Comparison of ENCODE assay signal across 8 cellular contexts in genomic region chr9:129176786-129177442, GRCh38. TPM values are rescaled to one million over a fixed set of nuclear protein-coding genes. Genes with fewer than 3 reads are reported as not detected.
A peak's percentile ranks its signal among the peaks of the same experiment; 100 is the strongest.
DNase-seq lines count a peak whose midpoint lies in the region; ATAC-seq and TF ChIP-seq lines count a peak whose summit lies in the region.

No MANE protein-coding gene starts in this region.

- POLR2A ChIA-PET in CD8-positive, alpha-beta T cell (lab: Charles Lee) = interaction anchor here (0.9 to 2.7 kb wide), 18 partner anchors 35 to 901 kb away, joined by 3 to 56 read pairs (median 4); partner anchors contain the start of genes C9orf50, GOLGA2 and SWI5
- POLR2A ChIA-PET in activated CD8-positive, alpha-beta T cell treated with anti-CD3 and anti-CD28 coated beads, Interleukin-2, amount 10 ng/mL, durations not matched to agents 7 days and 5 days (lab: Charles Lee) = interaction anchor here (0.7 to 1.7 kb wide), 14 partner anchors 10 to 448 kb away, joined by 3 to 24 read pairs (median 5); partner anchors contain the start of gene NTMT1

- H3K4me3 Mint-ChIP-seq in CD8-positive, alpha-beta T cell = peak overlapping the region; percentile 88
- H3K4me3 Mint-ChIP-seq in activated CD8-positive, alpha-beta T cell treated with anti-CD3 and anti-CD28 coated beads, Interleukin-2, amount 10 ng/mL, durations not matched to agents 7 days and 5 days = peak overlapping the region; percentile 82
- H3K4me3 Mint-ChIP-seq in osteocyte (ENCODE audit: unreplicated experiment) = peak overlapping the region; percentile 88

- H3K27ac Mint-ChIP-seq in CD8-positive, alpha-beta T cell = no peak overlapping the region
- H3K27ac Mint-ChIP-seq in activated CD8-positive, alpha-beta T cell treated with anti-CD3 and anti-CD28 coated beads, Interleukin-2, amount 10 ng/mL, durations not matched to agents 7 days and 5 days = peak overlapping the region; percentile 69
- H3K27ac Mint-ChIP-seq in osteocyte (ENCODE audit: unreplicated experiment) = peak overlapping the region; percentile 98

- H3K4me3 ChIP-seq in CD8-positive, alpha-beta T cell (ENCODE audit: low read depth, low read length) = peak overlapping the region; percentile 86
- peak overlapping the region; percentile 91 for H3K4me3 ChIP-seq in fibroblast of villous mesenchyme (ENCODE audit: low read depth, low read length)

- no peaks in the 10 kb centered on the region for H3K9me3 ChIP-seq in CD8-positive, alpha-beta T cell (ENCODE audit: low read length)

- TF ChIP-seq CTCF in CD8-positive, alpha-beta T cell (IDR thresholded peaks at IDR 0.05) = no peak
- TF ChIP-seq CTCF in fibroblast of villous mesenchyme (IDR thresholded peaks at IDR 0.05; ENCODE audit: insufficient read depth, low read depth, low read length) (no peak), osteocyte (IDR thresholded peaks at IDR 0.05) (no peak)

- DNase-seq in CD8-positive, alpha-beta T cell = peak in 2 of 7 experiments; percentile 13 to 64
- peak; percentile 45 for DNase-seq in HK-2 (ENCODE audit: unreplicated experiment)
- peak; percentile 31 for DNase-seq in activated CD8-positive, alpha-beta T cell treated with anti-CD3 and anti-CD28 coated beads, Interleukin-2, amount 10 ng/mL, durations not matched to agents 7 days and 5 days
- peak; percentile 64 for DNase-seq in fibroblast of villous mesenchyme (ENCODE audit: low read depth)
- DNase-seq in osteocyte (ENCODE audit: extremely low spot score, unreplicated experiment) = no peak
- DNase-seq in middle frontal gyrus (ENCODE audit: extremely low spot score, low spot score) = no peak
- no peak for DNase-seq in NCI-H187 (lab: John Stamatoyannopoulos, UW)

- H3K4me1 ChIP-seq in CD8-positive, alpha-beta T cell (ENCODE audit: insufficient read depth, low read length) = peaks cover 8% of the 10 kb centered on the region

- H3K27ac ChIP-seq in CD8-positive, alpha-beta T cell (ENCODE audit: low read depth, low read length) = no peak overlapping the region

- H3K36me3 ChIP-seq in CD8-positive, alpha-beta T cell (ENCODE audit: insufficient read depth, low read length) = no peaks in the 10 kb centered on the region

- peaks cover 10% of the 10 kb centered on the region for H3K4me1 Mint-ChIP-seq in CD8-positive, alpha-beta T cell (ENCODE audit: low read depth)
- peaks cover 17% of the 10 kb centered on the region for H3K4me1 Mint-ChIP-seq in activated CD8-positive, alpha-beta T cell treated with anti-CD3 and anti-CD28 coated beads, Interleukin-2, amount 10 ng/mL, durations not matched to agents 7 days and 5 days (ENCODE audit: low read depth)
- H3K4me1 Mint-ChIP-seq in osteocyte (ENCODE audit: unreplicated experiment) = peaks cover 23% of the 10 kb centered on the region

- H3K9me3 Mint-ChIP-seq in CD8-positive, alpha-beta T cell = no peaks in the 10 kb centered on the region
- no peaks in the 10 kb centered on the region for H3K9me3 Mint-ChIP-seq in activated CD8-positive, alpha-beta T cell treated with anti-CD3 and anti-CD28 coated beads, Interleukin-2, amount 10 ng/mL, durations not matched to agents 7 days and 5 days (ENCODE audit: insufficient read depth)
- H3K9me3 Mint-ChIP-seq in osteocyte (ENCODE audit: unreplicated experiment) = no peaks in the 10 kb centered on the region

- intact Hi-C loops in CD8-positive, alpha-beta T cell (cut with DNase I, micrococcal nuclease) = loop anchor here (1.0 to 5.0 kb wide), 3 partner anchors 59 to 236 kb away; no protein-coding TSS in a partner anchor

- CTCF ChIA-PET in CD8-positive, alpha-beta T cell (lab: Charles Lee) = interaction anchor here (0.8 to 7.3 kb wide), 12 partner anchors 35 to 448 kb away, joined by 3 to 95 read pairs (median 6); partner anchors contain the start of gene NTMT1
- CTCF ChIA-PET in activated CD8-positive, alpha-beta T cell treated with anti-CD3 and anti-CD28 coated beads, Interleukin-2, amount 10 ng/mL, durations not matched to agents 7 days and 5 days (lab: Charles Lee) = interaction anchor here (1.0 to 12.2 kb wide), 11 partner anchors 10 to 448 kb away, joined by 3 to 190 read pairs (median 8); no protein-coding TSS in a partner anchor

- no peaks in the 10 kb centered on the region for H3K27me3 ChIP-seq in CD8-positive, alpha-beta T cell (ENCODE audit: insufficient read depth, low read length)

- peaks cover 4% of the 10 kb centered on the region for H3K36me3 Mint-ChIP-seq in CD8-positive, alpha-beta T cell
- H3K36me3 Mint-ChIP-seq in activated CD8-positive, alpha-beta T cell treated with anti-CD3 and anti-CD28 coated beads, Interleukin-2, amount 10 ng/mL, durations not matched to agents 7 days and 5 days (ENCODE audit: low read depth) = no peaks in the 10 kb centered on the region
- H3K36me3 Mint-ChIP-seq in osteocyte (ENCODE audit: unreplicated experiment) = peaks cover 1% of the 10 kb centered on the region

- no peak for ATAC-seq in CD8-positive, alpha-beta T cell
- no peak for ATAC-seq in activated CD8-positive, alpha-beta T cell treated with anti-CD3 and anti-CD28 coated beads, Interleukin-2, amount 10 ng/mL, durations not matched to agents 7 days and 5 days
- no peak for ATAC-seq in HG02642 (IDR thresholded peaks at IDR 0.05; ENCODE audit: poor library complexity, unreplicated experiment)

- no peaks in the 10 kb centered on the region for H3K27me3 Mint-ChIP-seq in CD8-positive, alpha-beta T cell (ENCODE audit: low read depth)
- H3K27me3 Mint-ChIP-seq in activated CD8-positive, alpha-beta T cell treated with anti-CD3 and anti-CD28 coated beads, Interleukin-2, amount 10 ng/mL, durations not matched to agents 7 days and 5 days (ENCODE audit: low read depth) = peaks cover 16% of the 10 kb centered on the region
- no peaks in the 10 kb centered on the region for H3K27me3 Mint-ChIP-seq in osteocyte (ENCODE audit: unreplicated experiment)

RNA-seq across cellular contexts. Expression of gene IER5L, which starts 1.1 kb away (rescaled TPM):
- total RNA-seq in CD8-positive, alpha-beta T cell = 10 to 100 TPM; 21.7 to 25.1 TPM
- 1 to 10 TPM; 6.0 to 6.1 TPM for total RNA-seq in activated CD8-positive, alpha-beta T cell treated with anti-CD3 and anti-CD28 coated beads, Interleukin-2, amount 10 ng/mL, durations not matched to agents 7 days and 5 days
- total RNA-seq in fibroblast of villous mesenchyme = 60.5 and 75.7 TPM in 2 replicates
- 60.8 and 63.0 TPM in 2 replicates for total RNA-seq in osteocyte

Comparison
In these comparisons a context has a peak if more than half of its experiments do, and no peak if none do; other contexts are left out.
1. DNase-seq: peak in HK-2 (single experiment), activated CD8-positive, alpha-beta T cell treated with anti-CD3 and anti-CD28 coated beads, Interleukin-2, amount 10 ng/mL, durations not matched to agents 7 days and 5 days (single experiment) and fibroblast of villous mesenchyme (single experiment); none in osteocyte (single experiment), middle frontal gyrus (single experiment) and NCI-H187 (0 of 2).
2. Peak in every context shown above with its lines, with median percentiles within 50 percentile points of each other: H3K4me3 Mint-ChIP-seq.